In the genomic region with DNA sequence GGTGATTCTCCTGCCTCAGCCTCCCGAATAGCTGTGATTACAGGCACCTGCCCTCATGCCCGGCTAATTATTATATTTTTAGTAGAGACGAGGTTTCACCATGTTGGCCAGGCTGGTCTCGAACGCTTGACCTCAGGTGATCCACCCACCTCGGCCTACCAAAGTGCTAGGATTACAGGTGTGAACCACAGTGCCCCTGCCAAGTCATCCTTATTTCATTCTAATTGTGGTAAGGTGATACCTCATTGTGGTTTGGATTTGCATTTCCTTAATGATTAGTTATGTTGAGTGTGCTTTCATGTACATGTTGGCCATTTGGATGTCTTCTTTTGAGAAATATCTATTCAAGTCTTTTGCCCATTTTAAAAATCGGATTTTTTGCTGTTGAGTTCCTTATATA, we compare ENCODE assay signal across 21 cellular contexts.
DNase-seq lines count a peak whose midpoint lies in the region; ATAC-seq and TF ChIP-seq lines count a peak whose summit lies in the region.
"Had no signal": no experiment of that assay in that cellular context is flagged by ENCODE, and none has a peak within 500 bp of the region (broad histone marks: within the 10 kb centered on the region; RNA-seq: fewer than 3 reads in every experiment).

No MANE protein-coding gene starts in this region.

- TF ChIP-seq POLR2A in vagina (IDR thresholded peaks at IDR 0.05): no peak

- peak; percentile 5 for DNase-seq in mammary epithelial cell
- DNase-seq in MCF 10A (ENCODE audit: unreplicated experiment): no peak
- no peak for DNase-seq in T-helper 17 cell
- DNase-seq in renal cortical epithelial cell (ENCODE audit: low read depth): peak; percentile 28
- DNase-seq in Right ventricle myocardium inferior (ENCODE audit: missing footprints): no peak
- DNase-seq in vagina (ENCODE audit: extremely low spot score in 2 of 2): no peak
- no peak for DNase-seq in NCI-H82 (lab: John Stamatoyannopoulos, UW)
- DNase-seq: erythroblast; naive thymus-derived CD8-positive, alpha-beta T cell; NCI-H187 treated with DMSO at 0.1 percent for 48 hours; Peyer's patch; transverse colon had no signal

- peaks cover 20% of the 10 kb centered on the region for H3K79me2 ChIP-seq in mammary epithelial cell (ENCODE audit: insufficient read depth, low read length)

- WGBS in mammary epithelial cell (ENCODE audit: low coverage, missing lambda C conversion rate): 91% methylated on average over 1 of the region's 7 CpGs

- ATAC-seq in GM18909 (IDR thresholded peaks at IDR 0.05; ENCODE audit: poor library complexity, unreplicated experiment): peak; percentile 48
- ATAC-seq in T-helper 17 cell: peak; percentile 44
- ATAC-seq in Right ventricle myocardium inferior: no peak
- ATAC-seq: naive thymus-derived CD8-positive, alpha-beta T cell; SK-N-SH treated with all-trans-retinoic acid at 6 μM for 48 hours; stimulated activated memory B cell treated with anti-CD40 and anti-IgM and Interleukin-4, amounts not matched to agents 10 μg/mL and 1 μg/mL and 100 μg/mL, for 72 hours had no signal

- H3K9me3 Mint-ChIP-seq in MCF 10A (ENCODE audit: unreplicated experiment): no peaks in the 10 kb centered on the region
- H3K9me3 Mint-ChIP-seq: brain; dendritic cell treated with granulocyte-macrophage colony-stimulating factor and Interleukin-4, amounts not matched to agents 40 ng/mL and 50 ng/mL, for 4 days; naive thymus-derived CD8-positive, alpha-beta T cell; stimulated activated memory B cell treated with anti-CD40 and anti-IgM and Interleukin-4, amounts not matched to agents 10 μg/mL and 1 μg/mL and 100 μg/mL, for 72 hours had no signal

- H3K27ac ChIP-seq in mammary epithelial cell (ENCODE audit: insufficient read depth, low read depth, low read length): no peak overlapping the region
- no peak overlapping the region for H3K27ac ChIP-seq in vagina
- H3K27ac ChIP-seq: Peyer's patch, transverse colon had no signal

- no peak overlapping the region for H2AFZ ChIP-seq in mammary epithelial cell (ENCODE audit: low read depth, low read length)

- H3K4me1 ChIP-seq in mammary epithelial cell (ENCODE audit: insufficient read depth, low read length) (no peaks in the 10 kb centered on the region), vagina (no peaks in the 10 kb centered on the region)
- H3K4me1 ChIP-seq: Peyer's patch had no signal

- no TSS peak for BruUV-seq in mammary epithelial cell (replicated peaks; lab: Mats Ljungman, UMichigan)
- no TSS peak for BruUV-seq in MCF 10A (replicated peaks; lab: Mats Ljungman, UMichigan)

- in situ Hi-C loops in mammary epithelial cell (cut with MboI; ENCODE audit: low sequenced_read_pairs in 2 of 2): no loop called here

- H3K4me1 Mint-ChIP-seq in MCF 10A (ENCODE audit: insufficient read depth, unreplicated experiment) (no peaks in the 10 kb centered on the region), T-helper 17 cell (peaks cover 25% of the 10 kb centered on the region)

- intact Hi-C loops in mammary epithelial cell (cut with micrococcal nuclease) (no loop called here), MCF 10A (cut with micrococcal nuclease) (no loop called here), Right ventricle myocardium inferior (cut with DNase I) (no loop called here), vagina (cut with DNase I) (no loop called here)

- TF ChIP-seq CTCF in mammary epithelial cell (conservative IDR thresholded peaks at IDR 0.05 in 1 of 2, IDR thresholded peaks at IDR 0.05 in 1 of 2; ENCODE audit: extremely low read depth in 1 of 2, insufficient read depth in 1 of 2, low read depth in 1 of 2, low read length in 2 of 2) (no peak), MCF 10A (IDR thresholded peaks at IDR 0.05; ENCODE audit: unreplicated experiment) (no peak), vagina (IDR thresholded peaks at IDR 0.05) (no peak)

- H3K4me3 ChIP-seq in mammary epithelial cell (replicated peaks in 1 of 3; ENCODE audit: insufficient read depth in 1 of 3, low read depth in 2 of 3, low read length in 3 of 3): no peak overlapping the region
- no peak overlapping the region for H3K4me3 ChIP-seq in vagina
- H3K4me3 ChIP-seq: HAP-1, lung, Peyer's patch, smooth muscle cell, transverse colon had no signal

- no peaks in the 10 kb centered on the region for H3K27me3 Mint-ChIP-seq in MCF 10A (ENCODE audit: insufficient read depth, unreplicated experiment)
- H3K27me3 Mint-ChIP-seq in T-helper 17 cell: no peaks in the 10 kb centered on the region
- H3K27me3 Mint-ChIP-seq: B cell; brain; dendritic cell treated with granulocyte-macrophage colony-stimulating factor and Interleukin-4, amounts not matched to agents 40 ng/mL and 50 ng/mL, for 4 days; naive thymus-derived CD8-positive, alpha-beta T cell; stimulated activated memory B cell treated with anti-CD40 and anti-IgM and Interleukin-4, amounts not matched to agents 10 μg/mL and 1 μg/mL and 100 μg/mL, for 72 hours had no signal

- H3K4me3 Mint-ChIP-seq in MCF 10A (ENCODE audit: unreplicated experiment): no peak overlapping the region
- peak overlapping the region; percentile 36 for H3K4me3 Mint-ChIP-seq in T-helper 17 cell
- H3K4me3 Mint-ChIP-seq: B cell; brain; dendritic cell treated with granulocyte-macrophage colony-stimulating factor and Interleukin-4, amounts not matched to agents 40 ng/mL and 50 ng/mL, for 4 days; stimulated activated memory B cell treated with anti-CD40 and anti-IgM and Interleukin-4, amounts not matched to agents 10 μg/mL and 1 μg/mL and 100 μg/mL, for 72 hours had no signal

- H3K36me3 ChIP-seq in mammary epithelial cell (ENCODE audit: insufficient read depth, low read length) (peaks cover 2% of the 10 kb centered on the region), vagina (peaks cover 0 to 8% of the 10 kb centered on the region in 2 donors)
- H3K36me3 ChIP-seq: transverse colon had no signal

- no peak overlapping the region for H3K27ac Mint-ChIP-seq in MCF 10A (ENCODE audit: low read depth, unreplicated experiment)
- H3K27ac Mint-ChIP-seq in T-helper 17 cell: peak overlapping the region; percentile 39
- H3K27ac Mint-ChIP-seq: B cell; dendritic cell treated with granulocyte-macrophage colony-stimulating factor and Interleukin-4, amounts not matched to agents 40 ng/mL and 50 ng/mL, for 4 days; stimulated activated memory B cell treated with anti-CD40 and anti-IgM and Interleukin-4, amounts not matched to agents 10 μg/mL and 1 μg/mL and 100 μg/mL, for 72 hours had no signal

- CTCF ChIA-PET in mammary epithelial cell (lab: Charles Lee; ENCODE audit: low non-redundant PET) (no interaction called here), MCF 10A (lab: Yijun Ruan, JAX) (interaction anchor here (0.6 to 5.0 kb wide), 2 partner anchors 60 to 75 kb away, joined by 4 to 98 read pairs; no protein-coding TSS in a partner anchor)

- no peaks in the 10 kb centered on the region for H4K20me1 ChIP-seq in mammary epithelial cell (ENCODE audit: insufficient read depth, low read length)

- H3K36me3 Mint-ChIP-seq in MCF 10A (ENCODE audit: insufficient read depth, unreplicated experiment): peaks cover 27% of the 10 kb centered on the region
- no peaks in the 10 kb centered on the region for H3K36me3 Mint-ChIP-seq in T-helper 17 cell (ENCODE audit: low read depth)

- no peak overlapping the region for H3K9ac ChIP-seq in mammary epithelial cell (ENCODE audit: insufficient read depth, low read length)

- H3K4me2 ChIP-seq in mammary epithelial cell (ENCODE audit: insufficient read depth, low read depth, low read length): no peak overlapping the region
- H3K4me2 ChIP-seq: smooth muscle cell had no signal

- H3K27me3 ChIP-seq in mammary epithelial cell (ENCODE audit: insufficient read depth, low read length) (no peaks in the 10 kb centered on the region), vagina (no peaks in the 10 kb centered on the region)
- H3K27me3 ChIP-seq: Peyer's patch, transverse colon had no signal

- POLR2A ChIA-PET in MCF 10A (lab: Yijun Ruan, JAX): no interaction called here

- dilution Hi-C loops in mammary epithelial cell (cut with HindIII; ENCODE audit: low sequenced_read_pairs): no loop called here

- H3K9me3 ChIP-seq in mammary epithelial cell (replicated peaks; ENCODE audit: insufficient read depth, low read length) (no peaks in the 10 kb centered on the region), T-helper 17 cell (ENCODE audit: control insufficient read depth, low read length, poor library complexity, severe bottlenecking) (no peaks in the 10 kb centered on the region), vagina (no peaks in the 10 kb centered on the region)
- H3K9me3 ChIP-seq: HAP-1, Peyer's patch, transverse colon had no signal

Comparison
In these comparisons a context has a peak if more than half of its experiments do, and no peak if none do; other contexts are left out.
1. DNase-seq: peak in mammary epithelial cell (single experiment) and renal cortical epithelial cell (single experiment); none in MCF 10A (single experiment), T-helper 17 cell (0 of 3), Right ventricle myocardium inferior (single experiment), vagina (0 of 2) and NCI-H82 (single experiment).